8 cellular contexts compared by ENCODE assay signal in the genomic region with DNA sequence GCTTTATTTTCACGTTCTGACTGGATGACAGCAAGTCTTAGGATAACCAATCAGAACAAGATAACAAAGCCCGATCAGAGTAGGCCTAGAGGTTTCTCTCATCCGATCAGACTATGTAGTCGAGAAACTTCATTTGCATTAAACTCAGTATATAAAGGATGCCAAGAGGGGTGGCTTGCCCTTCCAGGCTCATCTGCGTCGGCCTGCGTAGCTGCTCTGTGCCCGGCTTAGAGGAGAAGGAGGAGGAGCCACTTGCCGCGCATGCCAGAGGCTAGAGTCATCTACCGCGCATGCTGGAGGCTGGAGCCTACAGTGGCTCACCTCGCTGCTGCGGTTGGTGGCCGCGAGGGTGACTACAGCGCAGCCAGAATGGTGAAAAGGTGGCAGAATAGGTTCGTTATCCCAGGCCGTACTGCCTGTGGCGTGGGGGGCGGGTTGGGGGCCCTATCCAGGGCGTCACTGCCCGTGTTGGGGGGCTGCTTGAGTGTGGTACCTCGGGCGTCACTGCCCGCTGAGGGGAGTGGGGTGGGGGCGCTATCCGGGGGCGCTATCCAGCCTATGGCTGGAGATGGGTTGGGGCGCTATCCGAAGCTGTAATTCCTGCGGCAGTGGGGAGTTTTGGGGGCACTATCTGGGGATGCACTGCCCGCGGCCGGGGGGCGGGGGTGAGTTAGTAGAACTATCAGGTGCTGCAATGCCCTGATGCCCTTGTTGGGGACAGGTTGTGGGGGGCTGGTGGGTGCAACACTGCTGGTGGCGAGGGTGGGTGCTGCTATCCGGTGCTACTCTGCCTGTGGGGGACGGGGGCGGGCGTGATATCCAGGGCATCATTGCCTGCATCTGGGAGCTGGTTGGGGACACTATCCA. TPM values are rescaled to one million over a fixed set of nuclear protein-coding genes. Genes with fewer than 3 reads are reported as not detected.
DNase-seq lines count a peak whose midpoint lies in the region; ATAC-seq, FAIRE-seq and TF ChIP-seq lines count a peak whose summit lies in the region.

A gene (minus strand): TSS at position 218 of the 867 bp plus-strand sequence. CDS start 2,622 bp downstream, outside the sequence.

- H3K9me3 ChIP-seq in HCT116 (ENCODE audit: control insufficient read depth in 1 of 2, insufficient read depth in 1 of 2, low read depth in 1 of 2, low read length in 2 of 2) (no peaks in the 10 kb centered on the region), right lobe of liver (no peaks in the 10 kb centered on the region)

- no peaks in the 10 kb centered on the region for H3K79me2 ChIP-seq in HCT116 (ENCODE audit: insufficient read depth, low read length)

- peak; percentile 87 for ATAC-seq in HCT116
- ATAC-seq in right lobe of liver, result peak; percentile 21 to 68 (median 48)

- H3K36me3 ChIP-seq in HCT116 (ENCODE audit: control insufficient read depth in 1 of 2, insufficient read depth in 2 of 2, low read length in 2 of 2), result peaks cover 0 to 4% of the 10 kb centered on the region in 2 experiments; a peak in 2 of 4 replicates
- H3K36me3 ChIP-seq in right lobe of liver, result no peaks in the 10 kb centered on the region

- WGBS in right lobe of liver (ENCODE audit: insufficient coverage, low coverage, low lambda C conversion rate, missing lambda C conversion rate), result 53% methylated on average over 21 of the region's 41 CpGs

- H2AFZ ChIP-seq in HCT116 (ENCODE audit: low read depth, low read length, poor library complexity, severe bottlenecking), result peak within 1 kb of the TSS; percentile 90

- H3K27me3 ChIP-seq in HCT116 (ENCODE audit: insufficient read depth, low read length) (no peaks in the 10 kb centered on the region), right lobe of liver (no peaks in the 10 kb centered on the region)

- POLR2A ChIA-PET in HCT116 (lab: Charles Lee) (interaction anchor here (0.6 kb wide), 1 partner anchor 228 kb away, joined by 4 read pairs; no protein-coding TSS in a partner anchor), RWPE1 (lab: Yijun Ruan, JAX; ENCODE audit: low non-redundant PET) (no interaction called here)

- TF ChIP-seq POLR2A in HCT116 (IDR thresholded peaks at IDR 0.05; ENCODE audit: borderline replicate concordance, extremely low read depth, insufficient read depth, insufficient read length), result peak; percentile 88
- TF ChIP-seq POLR2A in right lobe of liver (IDR thresholded peaks at IDR 0.05), result no peak

- H3K27ac ChIP-seq in HCT116 (ENCODE audit: low read depth, low read length), result peak within 1 kb of the TSS; percentile 20
- peak within 1 kb of the TSS; percentile 64 for H3K27ac ChIP-seq in RWPE1
- peak within 1 kb of the TSS in 2 of 3 donors; percentile 24 to 47 for H3K27ac ChIP-seq in right lobe of liver

- intact Hi-C loops in HCT116 (cut with micrococcal nuclease), result loop anchor here (10.0 kb wide), 2 partner anchors 170 to 270 kb away; a partner anchor contains a TSS
- intact Hi-C loops in right lobe of liver (cut with DNase I), result loop anchor here (5.0 to 10.0 kb wide), 2 partner anchors 60 to 62 kb away; no protein-coding TSS in a partner anchor

- peak within 1 kb of the TSS; percentile 99 for H3K4me2 ChIP-seq in HCT116 (ENCODE audit: low read length)

- H3K4me3 ChIP-seq in HCT116 (replicated peaks in 1 of 2; ENCODE audit: low read depth in 1 of 2, low read length in 2 of 2) (peak within 1 kb of the TSS; percentile 59 to 70), right lobe of liver (peak within 1 kb of the TSS in 1 of 3 donors; percentile 32)

- RAD21 ChIA-PET in HCT116 (lab: Charles Lee; ENCODE audit: low non-redundant PET in 1 of 2, low total read pairs in 2 of 2, uncharacterized antibody in 2 of 2, unreplicated experiment in 2 of 2), result no interaction called here

- H3K4me1 ChIP-seq in HCT116 (ENCODE audit: control insufficient read depth in 1 of 2, insufficient read depth in 2 of 2, low read length in 2 of 2) (peaks cover 27 to 45% of the 10 kb centered on the region in 2 experiments), right lobe of liver (peaks cover 0 to 5% (median 2%) of the 10 kb centered on the region in 4 donors)

- DNase-seq in HCT116 (ENCODE audit: low read depth, low spot score), result peak; percentile 66
- DNase-seq in RWPE1 (ENCODE audit: low spot score), result peak; percentile 74
- peak; percentile 70 for DNase-seq in cerebellar cortex (ENCODE audit: low spot score)
- DNase-seq in right lobe of liver, result peak in 2 of 3 donors; percentile 42 to 64
- DNase-seq in urothelium cell line (ENCODE audit: low spot score), result peak; percentile 93
- no peak for DNase-seq in NCI-H748 treated with DMSO at 0.1 percent for 48 hours (lab: John Stamatoyannopoulos, UW)
- no peak for DNase-seq in OCI-M1 (lab: John Stamatoyannopoulos, UW)

- TF ChIP-seq RAD21 in HCT116 (IDR thresholded peaks at IDR 0.05; ENCODE audit: low read depth), result no peak

- FAIRE-seq in A204.1 (lab: Jason Lieb, UNC) (peak; percentile 78), urothelium cell line (lab: Jason Lieb, UNC) (peak; percentile 98)

- CTCF ChIA-PET in HCT116 (lab: Charles Lee), result interaction anchor here (0.6 to 1.6 kb wide), 3 partner anchors 61 to 228 kb away, joined by 3 to 9 read pairs (median 7); no protein-coding TSS in a partner anchor
- CTCF ChIA-PET in RWPE1 (lab: Yijun Ruan, JAX), result no interaction called here

- peak within 1 kb of the TSS; percentile 71 for H3K9ac ChIP-seq in HCT116 (ENCODE audit: low read length)

- BruUV-seq in HCT116 (replicated peaks; lab: Mats Ljungman, UMichigan), result no TSS peak

- TF ChIP-seq CTCF in HCT116 (IDR thresholded peaks at IDR 0.05 in 2 of 3, conservative IDR thresholded peaks at IDR 0.05 in 1 of 3; ENCODE audit: borderline replicate concordance in 1 of 3, insufficient read depth in 1 of 3, low read depth in 2 of 3, low read length in 2 of 3) (peak in 2 of 3 experiments; percentile 18 to 24; a peak in 2 of 6 replicates), RWPE1 (conservative IDR thresholded peaks at IDR 0.05; ENCODE audit: low read depth) (no peak; the same call in 1 of the 2 replicates), right lobe of liver (IDR thresholded peaks at IDR 0.05) (no peak)

- H4K20me1 ChIP-seq in HCT116 (ENCODE audit: insufficient read depth), result no peaks in the 10 kb centered on the region

- H3K9me2 ChIP-seq in HCT116 (ENCODE audit: insufficient read depth), result no peaks in the 10 kb centered on the region

TF ChIP-seq in HCT116, 20 proteins besides CTCF, POLR2A, EP300 and RAD21:
- TF ChIP-seq, protein P1, sequence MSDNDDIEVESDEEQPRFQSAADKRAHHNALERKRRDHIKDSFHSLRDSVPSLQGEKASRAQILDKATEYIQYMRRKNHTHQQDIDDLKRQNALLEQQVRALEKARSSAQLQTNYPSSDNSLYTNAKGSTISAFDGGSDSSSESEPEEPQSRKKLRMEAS (IDR thresholded peaks at IDR 0.05), result peak; percentile 59
- TF ChIP-seq POLR2AphosphoS5 (IDR thresholded peaks at IDR 0.05; ENCODE audit: low read depth, low read length) (peak; percentile 87), YY1 (IDR thresholded peaks at IDR 0.05; ENCODE audit: extremely low read depth, insufficient replicate concordance, low read depth, low read length) (no peak)

RNA-seq across cellular contexts. Expression of the gene that starts here (rescaled TPM):
- total RNA-seq in HCT116 (2021; ENCODE audit: unreplicated experiment) (0.61 TPM), right lobe of liver (under 1 TPM in 1 of 6 experiments, not detected in 5; 0.15 TPM)
- 0.29 and 0.33 TPM in 2 replicates for polyA plus RNA-seq in HCT116 (2012)

Comparison
In these comparisons a context has a peak if more than half of its experiments do, and no peak if none do; other contexts are left out.
1. Peak in DNase-seq, ATAC-seq, H3K4me3 ChIP-seq, H3K27ac ChIP-seq, H3K9ac ChIP-seq and H3K4me2 ChIP-seq in HCT116; RNA of the gene not detected or under 1 TPM.
2. Peak in DNase-seq, ATAC-seq and H3K27ac ChIP-seq in right lobe of liver; RNA of the gene not detected or under 1 TPM.
3. DNase-seq: peak in RWPE1 (single experiment), cerebellar cortex (single experiment) and urothelium cell line (single experiment); none in NCI-H748 treated with DMSO at 0.1 percent for 48 hours (single experiment) and OCI-M1 (single experiment).
4. CTCF ChIP-seq: peak in HCT116 (2 of 3); none in RWPE1 (single experiment) and right lobe of liver (0 of 4).
5. Peak in every context shown above with its lines, with median percentiles within 50 percentile points of each other: H3K27ac ChIP-seq.